In the genomic region with DNA sequence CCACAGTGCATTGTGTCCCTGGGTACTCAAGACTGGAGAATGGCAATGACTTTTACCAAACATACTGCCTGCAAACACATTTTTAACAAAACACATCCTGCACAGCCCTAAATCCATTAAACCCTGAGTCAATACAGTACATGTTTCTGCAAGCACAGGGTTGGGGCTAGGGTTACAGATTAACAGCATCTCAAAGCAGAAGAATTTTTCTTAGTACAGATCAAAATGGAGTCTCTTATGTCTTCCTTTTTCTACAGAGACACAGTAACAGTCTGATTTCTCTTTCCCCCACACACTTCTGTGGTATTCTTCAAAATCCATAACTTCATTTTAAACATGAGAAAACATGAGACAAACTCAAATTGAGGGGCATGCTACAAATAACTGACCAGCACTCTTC, we compare ENCODE assay signal across 10 cellular contexts. TPM values are rescaled to one million over a fixed set of nuclear protein-coding genes. Genes with fewer than 3 reads are reported as not detected.
"Had no signal": no experiment of that assay in that cellular context is flagged by ENCODE, and none has a peak within 500 bp of the region (broad histone marks: within the 10 kb centered on the region; RNA-seq: fewer than 3 reads in every experiment).

No MANE protein-coding gene starts in this region.

- H2AFZ ChIP-seq: GM23248 had no signal

- H3K9me3 ChIP-seq: HAP-1 had no signal

- H3K36me3 ChIP-seq: HAP-1 had no signal

- FAIRE-seq: HTR-8/SVneo had no signal

- DNase-seq: GM23248, GOT3, H7, HFFc6, KBM-7 had no signal

- H3K4me2 ChIP-seq: KMS-11 had no signal

- H3K27ac ChIP-seq: GM23248, KMS-11 had no signal

- H3K4me3 ChIP-seq: GM23248, HAP-1 had no signal

- ATAC-seq: HCT116 had no signal

- H3K9ac ChIP-seq: GM23248, KMS-11 had no signal

- H3K4me1 ChIP-seq: HAP-1 had no signal

RNA-seq across cellular contexts. Expression of a gene that starts 13.9 kb away (rescaled TPM):
- total RNA-seq: GM23248, H4, HFFc6 had no signal
- polyA plus RNA-seq: GM23248 had no signal
